In the genomic region with DNA sequence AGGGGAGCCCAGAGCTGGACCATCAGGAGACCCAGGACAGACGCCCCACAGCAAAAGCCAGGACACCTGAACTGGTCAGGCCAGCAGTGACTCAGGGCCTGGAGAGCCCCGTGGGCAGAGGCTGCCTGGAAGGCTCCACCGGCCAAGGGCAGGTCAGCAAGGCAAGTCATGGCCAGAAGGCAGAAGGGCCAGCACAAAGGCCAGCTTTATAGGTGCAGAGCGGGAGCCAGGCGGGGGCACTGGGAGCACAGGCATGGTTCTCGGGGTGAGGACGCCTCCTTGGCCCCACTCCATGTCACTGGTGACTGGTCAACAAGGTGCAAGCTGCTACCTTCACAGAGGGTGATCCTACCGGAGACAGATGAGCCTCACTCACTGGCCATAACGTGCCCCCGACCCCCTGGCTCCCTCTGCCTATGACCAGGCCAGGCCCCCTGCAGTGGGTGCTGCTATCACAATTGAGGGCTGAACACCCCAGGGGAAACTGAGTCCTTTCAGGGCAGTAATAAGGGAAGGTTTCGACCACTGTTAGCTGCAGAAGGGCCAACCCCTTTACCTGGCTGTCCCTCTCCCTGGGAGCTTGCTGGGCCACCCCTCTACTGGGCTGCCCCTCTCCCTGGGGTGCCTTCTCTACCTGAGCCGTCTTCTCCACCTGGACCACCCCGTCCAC, we compare ENCODE assay signal across 14 cellular contexts.
"Had no signal": no experiment of that assay in that cellular context is flagged by ENCODE, and none has a peak within 500 bp of the region (broad histone marks: within the 10 kb centered on the region; RNA-seq: fewer than 3 reads in every experiment).

No MANE protein-coding gene starts in this region.

- H3K27ac ChIP-seq: parathyroid adenoma had no signal

- H3K9ac ChIP-seq: parathyroid adenoma had no signal

- H3K4me3 Mint-ChIP-seq: activated CD8-positive, alpha-beta T cell treated with anti-CD3 and anti-CD28 coated beads for 36 hours; activated T-helper 17 cell treated with anti-CD3 and anti-CD28 coated beads, Interleukin-2, amount 50 U/mL, for 72 hours; brain; dendritic cell treated with granulocyte-macrophage colony-stimulating factor and Interleukin-4, amounts not matched to agents 40 ng/mL and 50 ng/mL, for 4 days; stimulated activated effector memory CD8-positive, alpha-beta T cell treated with anti-CD3 and anti-CD28 coated beads, Interleukin-12 subunit alpha, Interleukin-12 subunit beta, amount 100 ng/mL, for 72 hours had no signal

- H2AFZ ChIP-seq: parathyroid adenoma had no signal

- H3K9me3 Mint-ChIP-seq: activated CD8-positive, alpha-beta T cell treated with anti-CD3 and anti-CD28 coated beads for 36 hours; activated T-helper 17 cell treated with anti-CD3 and anti-CD28 coated beads, Interleukin-2, amount 50 U/mL, for 72 hours; dendritic cell treated with granulocyte-macrophage colony-stimulating factor and Interleukin-4, amounts not matched to agents 40 ng/mL and 50 ng/mL, for 4 days had no signal

- ATAC-seq: activated CD8-positive, alpha-beta T cell treated with anti-CD3 and anti-CD28 coated beads for 36 hours; activated T-helper 17 cell treated with anti-CD3 and anti-CD28 coated beads, Interleukin-2, amount 50 U/mL, for 72 hours; stimulated activated effector memory CD8-positive, alpha-beta T cell treated with anti-CD3 and anti-CD28 coated beads, Interleukin-12 subunit alpha, Interleukin-12 subunit beta, amount 100 ng/mL, for 72 hours had no signal

- H3K27ac Mint-ChIP-seq: activated CD8-positive, alpha-beta T cell treated with anti-CD3 and anti-CD28 coated beads for 36 hours; activated T-helper 17 cell treated with anti-CD3 and anti-CD28 coated beads, Interleukin-2, amount 50 U/mL, for 72 hours; dendritic cell treated with granulocyte-macrophage colony-stimulating factor and Interleukin-4, amounts not matched to agents 40 ng/mL and 50 ng/mL, for 4 days; stimulated activated effector memory CD8-positive, alpha-beta T cell treated with anti-CD3 and anti-CD28 coated beads, Interleukin-12 subunit alpha, Interleukin-12 subunit beta, amount 100 ng/mL, for 72 hours had no signal

- H3K79me2 ChIP-seq: parathyroid adenoma had no signal

- FAIRE-seq: small intestine had no signal

- H3K4me1 Mint-ChIP-seq: activated T-helper 17 cell treated with anti-CD3 and anti-CD28 coated beads, Interleukin-2, amount 50 U/mL, for 72 hours; stimulated activated effector memory CD8-positive, alpha-beta T cell treated with anti-CD3 and anti-CD28 coated beads, Interleukin-12 subunit alpha, Interleukin-12 subunit beta, amount 100 ng/mL, for 72 hours had no signal

- H3K27me3 Mint-ChIP-seq: activated CD8-positive, alpha-beta T cell treated with anti-CD3 and anti-CD28 coated beads for 36 hours; activated T-helper 17 cell treated with anti-CD3 and anti-CD28 coated beads, Interleukin-2, amount 50 U/mL, for 72 hours; brain; dendritic cell treated with granulocyte-macrophage colony-stimulating factor and Interleukin-4, amounts not matched to agents 40 ng/mL and 50 ng/mL, for 4 days had no signal

- H3K4me1 ChIP-seq: parathyroid adenoma had no signal

- H3K36me3 Mint-ChIP-seq: brain; stimulated activated effector memory CD8-positive, alpha-beta T cell treated with anti-CD3 and anti-CD28 coated beads, Interleukin-12 subunit alpha, Interleukin-12 subunit beta, amount 100 ng/mL, for 72 hours had no signal

- DNase-seq: activated CD8-positive, alpha-beta T cell treated with anti-CD3 and anti-CD28 coated beads for 36 hours; activated naive CD4-positive, alpha-beta T cell treated with anti-CD3 and anti-CD28 coated beads, Interleukin-2, amount 50 U/mL, for 16 hours; amniotic stem cell; erythroblast; retina; small intestine; substantia nigra; T-helper 9 cell; trophoblast cell had no signal
